ENCODE assay signal across 8 cellular contexts in the genomic region with DNA sequence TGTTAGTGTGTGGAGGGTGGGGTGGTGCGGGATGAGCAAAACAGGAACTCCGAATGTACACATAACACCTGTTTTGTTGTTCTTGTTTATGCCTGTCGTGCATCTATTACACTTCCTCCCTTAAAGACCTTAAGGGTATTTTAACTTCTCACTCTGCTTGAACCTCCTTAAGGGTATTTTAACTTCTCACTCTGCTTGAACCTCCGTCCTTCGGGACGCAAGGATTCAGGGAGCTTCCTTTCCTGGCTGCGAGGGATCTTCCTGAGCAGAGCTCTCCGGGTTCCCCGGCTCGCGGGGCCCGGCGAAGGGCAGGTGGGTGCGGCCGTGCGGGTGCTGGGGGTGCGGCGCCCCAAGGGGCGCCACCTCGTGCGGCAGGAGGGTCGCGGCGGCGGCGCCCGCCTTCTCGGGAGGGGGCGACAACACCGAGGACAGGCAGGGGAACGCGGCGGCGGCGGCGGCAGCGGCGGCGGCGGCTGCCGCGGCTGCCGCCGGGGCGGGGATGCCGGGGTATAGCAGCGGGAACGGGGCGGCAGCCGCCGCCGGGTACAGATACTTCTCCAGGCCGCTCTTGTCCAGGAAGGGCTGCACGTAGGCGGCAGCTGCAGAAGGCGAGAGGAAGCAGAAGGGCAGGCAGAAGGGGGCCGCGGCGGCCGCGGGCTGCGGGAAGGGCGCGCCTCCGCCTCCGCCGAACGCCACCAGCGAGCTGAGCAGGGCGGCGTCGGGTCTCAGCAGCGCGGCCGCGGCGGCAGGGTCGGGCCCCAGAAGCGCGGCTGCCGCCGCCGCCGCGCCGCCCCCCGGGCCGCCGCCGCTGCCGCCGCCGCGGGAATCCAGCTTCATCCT. TPM values are rescaled to one million over a fixed set of nuclear protein-coding genes. Genes with fewer than 3 reads are reported as not detected.
DNase-seq lines count a peak whose midpoint lies in the region; ATAC-seq, FAIRE-seq and TF ChIP-seq lines count a peak whose summit lies in the region.

No MANE protein-coding gene starts in this region.

- H3K4me1 ChIP-seq in endocrine pancreas (ENCODE audit: control insufficient read depth, insufficient read depth, low read length) (peaks cover 9% of the 10 kb centered on the region), mucosa of stomach (ENCODE audit: control insufficient read depth, insufficient read depth, low read length) (peaks cover 41% of the 10 kb centered on the region)

- H3K4me3 ChIP-seq in endocrine pancreas (ENCODE audit: control insufficient read depth, insufficient read depth, low read length), result peak overlapping the region; percentile 64
- no peak overlapping the region for H3K4me3 ChIP-seq in mucosa of stomach (ENCODE audit: low read length)

- DNase-seq in NCI-H2081 (lab: John Stamatoyannopoulos, UW) (peak; percentile 11 to 37), NCI-H2081 treated with DMSO at 0.1 percent for 48 hours (lab: John Stamatoyannopoulos, UW) (no peak), HT-29 (ENCODE audit: low spot score) (peak; percentile 31), WTC11 (ENCODE audit: low spot score) (peak; percentile 31), frontal cortex (ENCODE audit: low spot score in 2 of 2) (no peak)

- peaks cover 62% of the 10 kb centered on the region for H3K4me1 Mint-ChIP-seq in WTC11

- no peaks in the 10 kb centered on the region for H3K9me3 Mint-ChIP-seq in WTC11

- H3K27ac Mint-ChIP-seq in WTC11, result no peak overlapping the region

- CTCF ChIA-PET in WTC11 (lab: Charles Lee), result interaction anchor here (0.6 to 1.9 kb wide), 11 partner anchors 8 to 580 kb away, joined by 3 to 7 read pairs (median 3); a partner anchor contains a TSS

- H3K9ac ChIP-seq in endocrine pancreas (ENCODE audit: control insufficient read depth, insufficient read depth, low read length), result no peak overlapping the region
- peak overlapping the region; percentile 55 for H3K9ac ChIP-seq in mucosa of stomach (ENCODE audit: low read length)

- FAIRE-seq in frontal cortex (lab: Jason Lieb, UNC), result no peak

- no peaks in the 10 kb centered on the region for H3K36me3 Mint-ChIP-seq in WTC11

- POLR2A ChIA-PET in WTC11 (lab: Charles Lee), result interaction anchor here (1.6 kb wide), 1 partner anchor 8 kb away, joined by 6 read pairs; no protein-coding TSS in a partner anchor

- ATAC-seq in WTC11, result no peak; the same call in 1 of the 2 replicates
- no peak for ATAC-seq in HG03159 (IDR thresholded peaks at IDR 0.05; ENCODE audit: unreplicated experiment)

- H3K27me3 ChIP-seq in endocrine pancreas (ENCODE audit: control insufficient read depth, insufficient read depth, low read length) (peaks cover 3% of the 10 kb centered on the region), mucosa of stomach (ENCODE audit: control insufficient read depth, insufficient read depth, low read length) (peaks cover 50% of the 10 kb centered on the region)

- H3K36me3 ChIP-seq in endocrine pancreas (ENCODE audit: control insufficient read depth, insufficient read depth, low read length) (peaks cover 3% of the 10 kb centered on the region), mucosa of stomach (ENCODE audit: control insufficient read depth, insufficient read depth, low read length) (no peaks in the 10 kb centered on the region)

- H3K4me3 Mint-ChIP-seq in WTC11, result peak overlapping the region; percentile 76

- H3K27me3 Mint-ChIP-seq in WTC11 (ENCODE audit: low read depth), result peaks cover 68% of the 10 kb centered on the region

- TF ChIP-seq CTCF in WTC11 (IDR thresholded peaks at IDR 0.05), result no peak

- H3K9me3 ChIP-seq in endocrine pancreas (ENCODE audit: control insufficient read depth, low read length) (no peaks in the 10 kb centered on the region), mucosa of stomach (ENCODE audit: control insufficient read depth, low read length) (no peaks in the 10 kb centered on the region)

TF ChIP-seq in WTC11, 78 proteins besides CTCF, POLR2A, EP300 and RAD21:
- TF ChIP-seq TCF7 (CRISPR knock-in tag; IDR thresholded peaks at IDR 0.05; ENCODE audit: low read depth), result no peak
- no peak for TF ChIP-seq SP1 (CRISPR knock-in tag; conservative IDR thresholded peaks at IDR 0.05)
- TF ChIP-seq ZNF671 (CRISPR knock-in tag; IDR thresholded peaks at IDR 0.05), result no peak
- TF ChIP-seq, protein P1, sequence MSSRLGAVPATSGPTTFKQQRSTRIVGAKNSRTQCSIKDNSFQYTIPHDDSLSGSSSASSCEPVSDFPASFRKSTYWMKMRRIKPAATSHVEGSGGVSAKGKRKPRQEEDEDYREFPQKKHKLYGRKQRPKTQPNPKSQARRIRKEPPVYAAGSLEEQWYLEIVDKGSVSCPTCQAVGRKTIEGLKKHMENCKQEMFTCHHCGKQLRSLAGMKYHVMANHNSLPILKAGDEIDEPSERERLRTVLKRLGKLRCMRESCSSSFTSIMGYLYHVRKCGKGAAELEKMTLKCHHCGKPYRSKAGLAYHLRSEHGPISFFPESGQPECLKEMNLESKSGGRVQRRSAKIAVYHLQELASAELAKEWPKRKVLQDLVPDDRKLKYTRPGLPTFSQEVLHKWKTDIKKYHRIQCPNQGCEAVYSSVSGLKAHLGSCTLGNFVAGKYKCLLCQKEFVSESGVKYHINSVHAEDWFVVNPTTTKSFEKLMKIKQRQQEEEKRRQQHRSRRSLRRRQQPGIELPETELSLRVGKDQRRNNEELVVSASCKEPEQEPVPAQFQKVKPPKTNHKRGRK (CRISPR knock-in tag; IDR thresholded peaks at IDR 0.05; ENCODE audit: borderline replicate concordance), result no peak
- TF ChIP-seq, protein P2, sequence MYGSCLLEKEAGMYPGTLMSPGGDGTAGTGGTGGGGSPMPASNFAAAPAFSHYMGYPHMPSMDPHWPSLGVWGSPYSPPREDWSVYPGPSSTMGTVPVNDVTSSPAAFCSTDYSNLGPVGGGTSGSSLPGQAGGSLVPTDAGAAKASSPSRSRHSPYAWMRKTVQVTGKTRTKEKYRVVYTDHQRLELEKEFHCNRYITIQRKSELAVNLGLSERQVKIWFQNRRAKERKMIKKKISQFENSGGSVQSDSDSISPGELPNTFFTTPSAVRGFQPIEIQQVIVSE (CRISPR knock-in tag; IDR thresholded peaks at IDR 0.05; ENCODE audit: borderline replicate concordance), result no peak
- no peak for TF ChIP-seq ZNF138 (CRISPR knock-in tag; conservative IDR thresholded peaks at IDR 0.05)
- no peak for TF ChIP-seq HMGA2 (CRISPR knock-in tag; IDR thresholded peaks at IDR 0.05)

RNA-seq across cellular contexts. Expression of a gene that starts 2.8 kb away (rescaled TPM):
- total RNA-seq in HT-29 (2014; rRNA removed; shearing (Covaris generic)), result 79.8 and 82.7 TPM in 2 replicates
- 5.9 to 7.6 TPM (median 6.7 TPM) in 3 replicates for total RNA-seq in WTC11 (2021)
- total RNA-seq in frontal cortex, result 0.41 TPM

Comparison
In these comparisons a context has a peak if more than half of its experiments do, and no peak if none do; other contexts are left out.
1. DNase-seq: peak in NCI-H2081 (2 of 2), HT-29 (single experiment) and WTC11 (single experiment); none in NCI-H2081 treated with DMSO at 0.1 percent for 48 hours (single experiment) and frontal cortex (0 of 2).